ENCODE assay signal across 9 cellular contexts in genomic region chr17:44307387-44308186, GRCh38. TPM values are rescaled to one million over a fixed set of nuclear protein-coding genes. Genes with fewer than 3 reads are reported as not detected.
DNase-seq lines count a peak whose midpoint lies in the region; ATAC-seq and TF ChIP-seq lines count a peak whose summit lies in the region.
"Had no signal": no experiment of that assay in that cellular context is flagged by ENCODE, and none has a peak within 500 bp of the region (broad histone marks: within the 10 kb centered on the region; RNA-seq: fewer than 3 reads in every experiment).

No MANE protein-coding gene starts in this region.

- H3K4me3 ChIP-seq in ascending aorta (peak overlapping the region; percentile 47 to 59), iPS-18c (ENCODE audit: insufficient read depth, low read depth, low read length) (peak overlapping the region; percentile 46), skeletal muscle cell (ENCODE audit: low read depth, low read length) (peak overlapping the region; percentile 50)

- intact Hi-C loops in ascending aorta (cut with DNase I), result no loop called here

- no peaks in the 10 kb centered on the region for H3K36me3 ChIP-seq in ascending aorta

- no peak for TF ChIP-seq CTCF in ascending aorta (IDR thresholded peaks at IDR 0.05)

- no peak overlapping the region for H3K27ac ChIP-seq in ascending aorta

- ATAC-seq in HG02938 (IDR thresholded peaks at IDR 0.05; ENCODE audit: unreplicated experiment), result no peak
- ATAC-seq in GM18909 (IDR thresholded peaks at IDR 0.05; ENCODE audit: poor library complexity, unreplicated experiment), result no peak
- no peak for ATAC-seq in HG03457 (IDR thresholded peaks at IDR 0.05; ENCODE audit: unreplicated experiment)

- no peaks in the 10 kb centered on the region for H3K9me3 ChIP-seq in ascending aorta
- no peaks in the 10 kb centered on the region for H3K9me3 ChIP-seq in iPS-18c (ENCODE audit: control insufficient read depth, insufficient read depth, low read length)

- H3K4me1 ChIP-seq in ascending aorta, result peaks cover 0 to 12% of the 10 kb centered on the region in 2 donors

- H3K27me3 ChIP-seq in ascending aorta, result no peaks in the 10 kb centered on the region

- DNase-seq in DMS53 treated with DMSO at 0.1 percent for 48 hours (lab: John Stamatoyannopoulos, UW; ENCODE audit: unreplicated experiment) (peak; percentile 82), NCI-H1694 (lab: John Stamatoyannopoulos, UW) (peak; percentile 84), ascending aorta (ENCODE audit: low spot score in 2 of 2) (no peak), skeletal muscle cell (ENCODE audit: low read depth) (no peak)

RNA-seq across cellular contexts. Expression of gene RUNDC3A, which starts 0.8 kb away (rescaled TPM):
- not detected for total RNA-seq in ascending aorta
- total RNA-seq: NCI-H460 had no signal

RNA-seq across cellular contexts. Expression of gene SLC25A39, which starts 17.0 kb away (rescaled TPM):
- total RNA-seq in ascending aorta, result 182 TPM

RNA-seq across cellular contexts. Expression of gene GRN, which starts 37.5 kb away (rescaled TPM):
- total RNA-seq in ascending aorta, result 430 TPM

RNA-seq across cellular contexts. Expression of gene SLC4A1, which starts 39.7 kb away (rescaled TPM):
- 2.4 TPM for total RNA-seq in ascending aorta
- total RNA-seq: NCI-H460 had no signal

RNA-seq across cellular contexts. Expression of gene FAM171A2, which starts 56.1 kb away (rescaled TPM):
- total RNA-seq in ascending aorta, result 1.7 TPM

Comparison
In these comparisons a context has a peak if more than half of its experiments do, and no peak if none do; other contexts are left out.
1. DNase-seq: peak in DMS53 treated with DMSO at 0.1 percent for 48 hours (single experiment) and NCI-H1694 (single experiment); none in ascending aorta (0 of 2) and skeletal muscle cell (single experiment).
2. Peak in every context shown above with its lines, with median percentiles within 50 percentile points of each other: H3K4me3 ChIP-seq.